In the genomic region with DNA sequence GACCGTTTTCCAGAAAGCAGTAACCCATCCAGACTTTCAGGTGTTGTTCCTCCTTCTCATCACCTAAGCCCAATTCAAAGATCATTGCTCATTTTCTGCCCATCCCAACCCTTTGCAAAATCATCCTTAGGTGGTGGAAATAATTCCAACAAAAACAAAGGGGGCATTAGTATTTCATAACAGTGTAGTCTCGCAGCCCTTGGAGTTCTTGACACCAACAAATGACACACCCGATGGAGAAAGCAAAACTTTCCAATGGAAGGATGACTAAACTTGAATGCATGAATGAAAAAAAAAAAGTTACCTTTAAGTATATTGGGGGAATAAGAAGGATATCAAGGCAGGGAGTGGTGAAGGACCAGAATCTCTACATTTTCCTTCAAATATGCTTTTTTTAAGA, we compare ENCODE assay signal across 17 cellular contexts.
DNase-seq lines count a peak whose midpoint lies in the region; TF ChIP-seq lines count a peak whose summit lies in the region.
"Had no signal": no experiment of that assay in that cellular context is flagged by ENCODE, and none has a peak within 500 bp of the region (broad histone marks: within the 10 kb centered on the region; RNA-seq: fewer than 3 reads in every experiment).

No MANE protein-coding gene starts in this region.

- H3K36me3 ChIP-seq in mammary epithelial cell (ENCODE audit: insufficient read depth, low read length) (no peaks in the 10 kb centered on the region), adipocyte (ENCODE audit: control insufficient read depth, insufficient read depth, low read length, severe bottlenecking) (peaks cover 63% of the 10 kb centered on the region)
- H3K36me3 ChIP-seq: BLaER1 had no signal

- no peaks in the 10 kb centered on the region for H3K27me3 ChIP-seq in mammary epithelial cell (ENCODE audit: insufficient read depth, low read length)
- no peaks in the 10 kb centered on the region for H3K27me3 ChIP-seq in adipocyte (replicated peaks; ENCODE audit: control insufficient read depth, insufficient read depth, low read length)
- H3K27me3 ChIP-seq: BLaER1 had no signal

- intact Hi-C loops in MCF 10A (cut with micrococcal nuclease), result no loop called here
- intact Hi-C loops in mammary epithelial cell (cut with micrococcal nuclease), result no loop called here

- no peak overlapping the region for H3K27ac ChIP-seq in mammary epithelial cell (ENCODE audit: insufficient read depth, low read depth, low read length)
- H3K27ac ChIP-seq: 22Rv1, BLaER1, HL-60 had no signal

- H3K36me3 Mint-ChIP-seq in MCF 10A (ENCODE audit: insufficient read depth, unreplicated experiment) (peaks cover 30% of the 10 kb centered on the region), nephron progenitor cell (ENCODE audit: low read depth) (no peaks in the 10 kb centered on the region)
- H3K36me3 Mint-ChIP-seq: CD14-positive monocyte; CD4-positive, alpha-beta memory T cell had no signal

- CTCF ChIA-PET in MCF 10A (lab: Yijun Ruan, JAX), result no interaction called here
- CTCF ChIA-PET in mammary epithelial cell (lab: Charles Lee; ENCODE audit: low non-redundant PET), result no interaction called here

- H3K27me3 Mint-ChIP-seq in MCF 10A (ENCODE audit: insufficient read depth, unreplicated experiment) (no peaks in the 10 kb centered on the region), nephron progenitor cell (ENCODE audit: low read depth, poor library complexity) (peaks cover 2% of the 10 kb centered on the region)

- H3K4me2 ChIP-seq in mammary epithelial cell (ENCODE audit: insufficient read depth, low read depth, low read length), result no peak overlapping the region
- H3K4me2 ChIP-seq: A549, BLaER1 had no signal

- H3K4me3 ChIP-seq in mammary epithelial cell (replicated peaks in 1 of 3; ENCODE audit: insufficient read depth in 1 of 3, low read depth in 2 of 3, low read length in 3 of 3) (no peak overlapping the region), adipocyte (ENCODE audit: low read length) (no peak overlapping the region)
- H3K4me3 ChIP-seq: A549, BLaER1, GM23338 had no signal

- H3K9me3 Mint-ChIP-seq in MCF 10A (ENCODE audit: unreplicated experiment) (no peaks in the 10 kb centered on the region), nephron progenitor cell (no peaks in the 10 kb centered on the region)
- H3K9me3 Mint-ChIP-seq: GM23338 had no signal

- in situ Hi-C loops in mammary epithelial cell (cut with MboI; ENCODE audit: low sequenced_read_pairs in 2 of 2), result no loop called here

- H3K27ac Mint-ChIP-seq in MCF 10A (ENCODE audit: low read depth, unreplicated experiment), result no peak overlapping the region
- peak overlapping the region; percentile 27 for H3K27ac Mint-ChIP-seq in nephron progenitor cell
- H3K27ac Mint-ChIP-seq: CD14-positive monocyte; CD4-positive, alpha-beta memory T cell; GM23338 had no signal

- DNase-seq in MCF 10A (ENCODE audit: unreplicated experiment) (peak; percentile 81), mammary epithelial cell (no peak), adipocyte (ENCODE audit: low read depth) (peak; percentile 41), nephron progenitor cell (no peak), D341Med (ENCODE audit: low spot score) (no peak), DMS153 treated with DMSO at 0.1 percent for 48 hours (lab: John Stamatoyannopoulos, UW; ENCODE audit: unreplicated experiment) (no peak), NCI-H2029 (lab: John Stamatoyannopoulos, UW) (no peak)
- DNase-seq: CD4-positive, alpha-beta memory T cell; DND-41; HCEC 1CT; IMR-90 had no signal

- no peak overlapping the region for H3K9ac ChIP-seq in mammary epithelial cell (ENCODE audit: insufficient read depth, low read length)
- no peak overlapping the region for H3K9ac ChIP-seq in adipocyte (ENCODE audit: low read length)
- H3K9ac ChIP-seq: BLaER1 had no signal

- H3K4me1 ChIP-seq in mammary epithelial cell (ENCODE audit: insufficient read depth, low read length) (peaks cover 9% of the 10 kb centered on the region), adipocyte (ENCODE audit: control insufficient read depth, insufficient read depth, low read length) (peaks cover 19% of the 10 kb centered on the region)
- H3K4me1 ChIP-seq: BLaER1 had no signal

- no peak overlapping the region for H2AFZ ChIP-seq in mammary epithelial cell (ENCODE audit: low read depth, low read length)
- H2AFZ ChIP-seq: GM23338 had no signal

- dilution Hi-C loops in mammary epithelial cell (cut with HindIII; ENCODE audit: low sequenced_read_pairs), result no loop called here

- POLR2A ChIA-PET in MCF 10A (lab: Yijun Ruan, JAX), result no interaction called here

- H4K20me1 ChIP-seq in mammary epithelial cell (ENCODE audit: insufficient read depth, low read length), result no peaks in the 10 kb centered on the region
- H4K20me1 ChIP-seq: BLaER1 had no signal

- WGBS in mammary epithelial cell (ENCODE audit: low coverage, missing lambda C conversion rate), result 55% methylated on average over 3 of the region's 3 CpGs

- TF ChIP-seq CTCF in MCF 10A (IDR thresholded peaks at IDR 0.05; ENCODE audit: unreplicated experiment), result no peak
- no peak for TF ChIP-seq CTCF in mammary epithelial cell (conservative IDR thresholded peaks at IDR 0.05 in 1 of 2, IDR thresholded peaks at IDR 0.05 in 1 of 2; ENCODE audit: extremely low read depth in 1 of 2, insufficient read depth in 1 of 2, low read depth in 1 of 2, low read length in 2 of 2)
- TF ChIP-seq CTCF in nephron progenitor cell (IDR thresholded peaks at IDR 0.05), result no peak

- H3K9me3 ChIP-seq in mammary epithelial cell (replicated peaks; ENCODE audit: insufficient read depth, low read length) (no peaks in the 10 kb centered on the region), adipocyte (ENCODE audit: control insufficient read depth, low read length) (no peaks in the 10 kb centered on the region)
- H3K9me3 ChIP-seq: A549, BLaER1 had no signal

- H3K4me1 Mint-ChIP-seq in MCF 10A (ENCODE audit: insufficient read depth, unreplicated experiment) (peaks cover 27% of the 10 kb centered on the region), nephron progenitor cell (peaks cover 80% of the 10 kb centered on the region)
- H3K4me1 Mint-ChIP-seq: CD14-positive monocyte; CD4-positive, alpha-beta memory T cell had no signal

- H3K4me3 Mint-ChIP-seq in MCF 10A (ENCODE audit: unreplicated experiment) (no peak overlapping the region), nephron progenitor cell (no peak overlapping the region)
- H3K4me3 Mint-ChIP-seq: CD14-positive monocyte; CD4-positive, alpha-beta memory T cell; GM23338 had no signal

- no peaks in the 10 kb centered on the region for H3K79me2 ChIP-seq in mammary epithelial cell (ENCODE audit: insufficient read depth, low read length)

- BruUV-seq in MCF 10A (replicated peaks; lab: Mats Ljungman, UMichigan) (no TSS peak), mammary epithelial cell (replicated peaks; lab: Mats Ljungman, UMichigan) (no TSS peak)

Comparison
In these comparisons a context has a peak if more than half of its experiments do, and no peak if none do; other contexts are left out.
1. DNase-seq: peak in MCF 10A (single experiment) and adipocyte (single experiment); none in mammary epithelial cell (single experiment), nephron progenitor cell (single experiment), D341Med (single experiment), DMS153 treated with DMSO at 0.1 percent for 48 hours (single experiment) and NCI-H2029 (single experiment).